ENCODE assay signal across 8 cellular contexts in genomic region chr5:149549461-149550266, GRCh38. TPM values are rescaled to one million over a fixed set of nuclear protein-coding genes. Genes with fewer than 3 reads are reported as not detected.
DNase-seq lines count a peak whose midpoint lies in the region; ATAC-seq and TF ChIP-seq lines count a peak whose summit lies in the region.

No MANE protein-coding gene starts in this region.

- no peaks in the 10 kb centered on the region for H3K9me3 Mint-ChIP-seq in T-helper 1 cell treated with Interleukin-12 subunit alpha and Interleukin-12 subunit beta and Interleukin-4 antibody, amounts not matched to agents 30 μg/mL and 1 μg/mL, for 36 hours

- TF ChIP-seq CTCF in liver (IDR thresholded peaks at IDR 0.05; ENCODE audit: low read depth, low read length, missing input control), result no peak

- ATAC-seq in GM21515 (IDR thresholded peaks at IDR 0.05; ENCODE audit: unreplicated experiment), result peak; percentile 34
- no peak for ATAC-seq in GM19324 (IDR thresholded peaks at IDR 0.05; ENCODE audit: low FRiP score, unreplicated experiment)

- no peak for TF ChIP-seq RAD21 in liver (IDR thresholded peaks at IDR 0.05)

- no peaks in the 10 kb centered on the region for H3K9me3 ChIP-seq in liver (ENCODE audit: control insufficient read depth in 4 of 4, low read length in 3 of 4)

- H3K36me3 Mint-ChIP-seq in T-helper 1 cell treated with Interleukin-12 subunit alpha and Interleukin-12 subunit beta and Interleukin-4 antibody, amounts not matched to agents 30 μg/mL and 1 μg/mL, for 36 hours (ENCODE audit: low read depth), result peaks cover 30% of the 10 kb centered on the region

- H3K9ac ChIP-seq in liver (ENCODE audit: low read depth in 1 of 2, low read length in 2 of 2), result peak overlapping the region; percentile 99 to 100

- DNase-seq in DMS53 treated with DMSO at 0.1 percent for 48 hours (lab: John Stamatoyannopoulos, UW; ENCODE audit: unreplicated experiment) (peak; percentile 88), LoVo (ENCODE audit: low spot score) (peak; percentile 61), caudate nucleus (lab: John Stamatoyannopoulos, UW) (peak in 32 of 61 donors; percentile 10 to 72 (median 36))
- peak; percentile 12 to 62 (median 32) for DNase-seq in stimulated activated naive CD4-positive, alpha-beta T cell (lab: John Stamatoyannopoulos, UW)

- no peaks in the 10 kb centered on the region for H3K27me3 Mint-ChIP-seq in T-helper 1 cell treated with Interleukin-12 subunit alpha and Interleukin-12 subunit beta and Interleukin-4 antibody, amounts not matched to agents 30 μg/mL and 1 μg/mL, for 36 hours (ENCODE audit: low read depth)

- peak overlapping the region; percentile 97 for H3K27ac ChIP-seq in caudate nucleus (ENCODE audit: low read depth, low read length)
- peak overlapping the region; percentile 94 to 95 for H3K27ac ChIP-seq in liver (ENCODE audit: low read depth in 1 of 2, low read length in 2 of 2)

- WGBS in liver, result 2% methylated on average over 25 of the region's 25 CpGs

- H3K4me3 ChIP-seq in liver (ENCODE audit: low read depth in 1 of 3, low read length in 3 of 3), result peak overlapping the region; percentile 71 to 99 (median 96)

- no peaks in the 10 kb centered on the region for H3K27me3 ChIP-seq in liver (ENCODE audit: control insufficient read depth in 4 of 4, insufficient read depth in 4 of 4, low read length in 3 of 4)

- peaks cover 5 to 18% (median 5%) of the 10 kb centered on the region in 4 donors for H3K36me3 ChIP-seq in liver (ENCODE audit: control insufficient read depth in 4 of 4, insufficient read depth in 3 of 4, low read depth in 1 of 4, low read length in 3 of 4)

- H3K4me1 Mint-ChIP-seq in T-helper 1 cell treated with Interleukin-12 subunit alpha and Interleukin-12 subunit beta and Interleukin-4 antibody, amounts not matched to agents 30 μg/mL and 1 μg/mL, for 36 hours (ENCODE audit: low read depth), result peaks cover 20% of the 10 kb centered on the region

- peaks cover 9 to 39% (median 21%) of the 10 kb centered on the region in 4 donors for H3K4me1 ChIP-seq in liver (ENCODE audit: control insufficient read depth in 4 of 4, insufficient read depth in 4 of 4, low read length in 3 of 4)

- peak overlapping the region; percentile 95 for H3K4me3 Mint-ChIP-seq in T-helper 1 cell treated with Interleukin-12 subunit alpha and Interleukin-12 subunit beta and Interleukin-4 antibody, amounts not matched to agents 30 μg/mL and 1 μg/mL, for 36 hours

- H3K27ac Mint-ChIP-seq in T-helper 1 cell treated with Interleukin-12 subunit alpha and Interleukin-12 subunit beta and Interleukin-4 antibody, amounts not matched to agents 30 μg/mL and 1 μg/mL, for 36 hours, result peak overlapping the region; percentile 92

TF ChIP-seq in liver, 16 proteins besides CTCF, POLR2A, EP300 and RAD21:
- TF ChIP-seq TAF1 (conservative IDR thresholded peaks at IDR 0.05) (peak; percentile 26), YY1 (IDR thresholded peaks at IDR 0.05) (peak; percentile 97), JUND (IDR thresholded peaks at IDR 0.05) (no peak), HNF4G (IDR thresholded peaks at IDR 0.05) (no peak), NR2F2 (IDR thresholded peaks at IDR 0.05) (peak; percentile 26)

RNA-seq across cellular contexts. Expression of gene CSNK1A1, which starts 1.6 kb away (rescaled TPM):
- 100 to 1,000 TPM; 102 to 108 TPM for total RNA-seq in liver
- polyA plus RNA-seq in liver, result 10 to 100 TPM; 43.0 to 54.5 TPM

RNA-seq across cellular contexts. Expression of gene ARHGEF37, which starts 31.6 kb away (rescaled TPM):
- 1 to 10 TPM; 3.3 to 6.1 TPM for total RNA-seq in liver
- polyA plus RNA-seq in liver, result 1 to 10 TPM in 1 of 2 donors, under 1 TPM in 1; 0.71 to 2.0 TPM

Comparison
In these comparisons a context has a peak if more than half of its experiments do, and no peak if none do; other contexts are left out.
1. DNase-seq: peak in every context shown above with its lines; median percentile 88 in DMS53 treated with DMSO at 0.1 percent for 48 hours; 61 in LoVo; 36 in caudate nucleus; 32 in stimulated activated naive CD4-positive, alpha-beta T cell.